In genomic region chr16:2497116-2497630, GRCh38 we compare ENCODE assay signal across 12 cellular contexts. TPM values are rescaled to one million over a fixed set of nuclear protein-coding genes. Genes with fewer than 3 reads are reported as not detected.
A peak's percentile ranks its signal among the peaks of the same experiment; 100 is the strongest.
DNase-seq lines count a peak whose midpoint lies in the region; ATAC-seq, FAIRE-seq and TF ChIP-seq lines count a peak whose summit lies in the region.
"Had no signal": no experiment of that assay in that cellular context is flagged by ENCODE, and none has a peak within 500 bp of the region (broad histone marks: within the 10 kb centered on the region; RNA-seq: fewer than 3 reads in every experiment).

No MANE protein-coding gene starts in this region.

- DNase-seq in BE2C (peak; percentile 91), SJCRH30 (peak; percentile 83 to 85), kidney (peak; percentile 91), posterior vena cava (ENCODE audit: low spot score) (no peak), GM12891 (ENCODE audit: insufficient read length, low spot score) (no peak)
- DNase-seq: activated gamma-delta T cell treated with Interleukin-2 at 50 U/mL for 16 hours; dermis blood vessel endothelial cell; natural killer cell; NCI-H2081; Peyer's patch; stimulated activated CD4-positive, alpha-beta T cell treated with anti-CD3 and anti-CD28 coated beads, Interleukin-2, amount 100 ng/mL, for 48 hours had no signal

- no peaks in the 10 kb centered on the region for H3K27me3 ChIP-seq in BE2C
- no peaks in the 10 kb centered on the region for H3K27me3 ChIP-seq in SJCRH30
- H3K27me3 ChIP-seq: Peyer's patch had no signal

- peak overlapping the region in 1 of 2 donors; percentile 19 for H3K9ac ChIP-seq in kidney (ENCODE audit: low read length in 2 of 2)

- ATAC-seq in activated CD4-positive, CD25-positive, alpha-beta regulatory T cell treated with anti-CD3 and anti-CD28 coated beads, Interleukin-2, amount 50 U/mL, for 24 hours = no peak
- ATAC-seq: natural killer cell had no signal

- no peaks in the 10 kb centered on the region for H3K9me3 ChIP-seq in BE2C
- no peaks in the 10 kb centered on the region for H3K9me3 ChIP-seq in SJCRH30 (replicated peaks)
- no peaks in the 10 kb centered on the region for H3K9me3 ChIP-seq in kidney (ENCODE audit: control insufficient read depth in 1 of 2, low read length in 2 of 2)
- H3K9me3 ChIP-seq: Peyer's patch had no signal

- H3K27ac ChIP-seq in SJCRH30 = peak overlapping the region; percentile 42
- H3K27ac ChIP-seq in kidney (ENCODE audit: low read depth in 2 of 2, low read length in 2 of 2) = peak overlapping the region in 1 of 2 donors; percentile 16
- H3K27ac ChIP-seq: Peyer's patch had no signal

- 0 out of 2 replicates have a peak overlapping the region, but pooled peaks have one; percentile 7 for H3K4me3 ChIP-seq in BE2C (ENCODE audit: low read depth, low read length)
- H3K4me3 ChIP-seq in SJCRH30 = no peak overlapping the region
- no peak overlapping the region for H3K4me3 ChIP-seq in kidney (ENCODE audit: low read length in 2 of 2)
- H3K4me3 ChIP-seq: Peyer's patch had no signal

- peaks cover 35% of the 10 kb centered on the region for H3K36me3 ChIP-seq in BE2C
- no peaks in the 10 kb centered on the region for H3K36me3 ChIP-seq in SJCRH30
- no peaks in the 10 kb centered on the region for H3K36me3 ChIP-seq in kidney (ENCODE audit: control insufficient read depth in 1 of 2, insufficient read depth in 2 of 2, low read length in 2 of 2)

- peak; percentile 42 for TF ChIP-seq CTCF in BE2C (IDR thresholded peaks at IDR 0.05; ENCODE audit: low read depth, low read length)
- TF ChIP-seq CTCF in kidney (IDR thresholded peaks at IDR 0.05; ENCODE audit: borderline replicate concordance, extremely low read depth, insufficient read depth) = no peak

- H3K4me1 ChIP-seq in BE2C = peaks cover 22% of the 10 kb centered on the region
- peaks cover 23% of the 10 kb centered on the region for H3K4me1 ChIP-seq in SJCRH30
- H3K4me1 ChIP-seq in kidney (ENCODE audit: control insufficient read depth in 1 of 2, insufficient read depth in 1 of 2, low read depth in 1 of 2, low read length in 2 of 2) = peaks cover 13 to 55% of the 10 kb centered on the region in 2 donors

- intact Hi-C loops in kidney (cut with DNase I) (no loop called here), posterior vena cava (cut with DNase I) (loop anchor here in 1 of 2 donors (10.0 kb wide), 1 partner anchor 62 kb away; no protein-coding TSS in a partner anchor)

- no peak for TF ChIP-seq POLR2A in GM12891 (IDR thresholded peaks at IDR 0.05; ENCODE audit: low read depth, low read length)

- FAIRE-seq in kidney (lab: Jason Lieb, UNC) (no peak), GM12891 (lab: Jason Lieb, UNC) (no peak)

TF ChIP-seq in GM12891, 5 proteins besides CTCF, POLR2A, EP300 and RAD21:
- TF ChIP-seq POU2F2 (IDR thresholded peaks at IDR 0.05; ENCODE audit: low read depth, low read length) (no peak), POLR2AphosphoS5 (IDR thresholded peaks at IDR 0.05; ENCODE audit: low read depth, low read length) (no peak), TAF1 (IDR thresholded peaks at IDR 0.05; ENCODE audit: low read depth, low read length) (no peak), SPI1 (IDR thresholded peaks at IDR 0.05; ENCODE audit: low read depth, low read length) (no peak), PAX5 (IDR thresholded peaks at IDR 0.05; ENCODE audit: insufficient read depth, low read length, severe bottlenecking) (no peak)

RNA-seq across cellular contexts. Expression of gene ATP6V0C, which starts 16.6 kb away (rescaled TPM):
- polyA plus RNA-seq in BE2C (2012; ENCODE audit: insufficient read depth, insufficient read length, low read depth) = 645 TPM
- total RNA-seq in SJCRH30 (2014; rRNA removed; shearing (Covaris generic)) = 28.7 and 28.8 TPM in 2 replicates
- total RNA-seq in kidney = 303 TPM
- 520 TPM for polyA plus RNA-seq in kidney (ENCODE audit: insufficient read depth, low read depth, low replicate concordance)
- total RNA-seq in posterior vena cava = 100 to 1,000 TPM; 107 to 133 TPM
- 103 TPM for polyA plus RNA-seq in GM12891 (2012; ENCODE audit: low read depth, missing spikeins)

RNA-seq across cellular contexts. Expression of gene TBC1D24, which starts 22.2 kb away (rescaled TPM):
- polyA plus RNA-seq in BE2C (2012; ENCODE audit: insufficient read depth, insufficient read length, low read depth) = 27.6 TPM
- 19.8 and 21.8 TPM in 2 replicates for total RNA-seq in SJCRH30 (2014; rRNA removed; shearing (Covaris generic))
- 25.7 TPM for total RNA-seq in kidney
- polyA plus RNA-seq in kidney (ENCODE audit: insufficient read depth, low read depth, low replicate concordance) = 23.9 TPM
- 10 to 100 TPM; 11.4 to 13.3 TPM for total RNA-seq in posterior vena cava
- polyA plus RNA-seq in GM12891 (2012; ENCODE audit: low read depth, missing spikeins) = 1.1 TPM

RNA-seq across cellular contexts. Expression of gene AMDHD2, which starts 23.0 kb away (rescaled TPM):
- polyA plus RNA-seq in BE2C (2012; ENCODE audit: insufficient read depth, insufficient read length, low read depth) = 39.4 TPM
- 14.8 and 16.1 TPM in 2 replicates for total RNA-seq in SJCRH30 (2014; rRNA removed; shearing (Covaris generic))
- total RNA-seq in kidney = 52.1 TPM
- polyA plus RNA-seq in kidney (ENCODE audit: insufficient read depth, low read depth, low replicate concordance) = 51.8 TPM
- total RNA-seq in posterior vena cava = 10 to 100 TPM; 25.5 to 34.3 TPM
- 14.2 TPM for polyA plus RNA-seq in GM12891 (2012; ENCODE audit: low read depth, missing spikeins)

RNA-seq across cellular contexts. Expression of gene NTN3, which starts 26.1 kb away (rescaled TPM):
- polyA plus RNA-seq in BE2C (2012; ENCODE audit: insufficient read depth, insufficient read length, low read depth) = 4.2 TPM
- total RNA-seq in SJCRH30 (2014; rRNA removed; shearing (Covaris generic)) = 5.1 and 5.6 TPM in 2 replicates
- total RNA-seq in kidney (0.28 TPM), posterior vena cava (under 1 TPM in 1 of 2 donors, not detected in 1; 0.29 TPM)
- polyA plus RNA-seq in kidney (ENCODE audit: insufficient read depth, low read depth, low replicate concordance) = not detected
- polyA plus RNA-seq in GM12891 (2012; ENCODE audit: low read depth, missing spikeins) = not detected
- total RNA-seq: dermis blood vessel endothelial cell, natural killer cell, Peyer's patch had no signal

RNA-seq across cellular contexts. Expression of gene CEMP1, which starts 34.0 kb away (rescaled TPM):
- 4.7 TPM for polyA plus RNA-seq in BE2C (2012; ENCODE audit: insufficient read depth, insufficient read length, low read depth)
- total RNA-seq in SJCRH30 (2014; rRNA removed; shearing (Covaris generic)) = not detected in 2 replicates
- 0.54 TPM for total RNA-seq in kidney
- not detected for polyA plus RNA-seq in kidney (ENCODE audit: insufficient read depth, low read depth, low replicate concordance)
- not detected for total RNA-seq in posterior vena cava
- 2.6 TPM for polyA plus RNA-seq in GM12891 (2012; ENCODE audit: low read depth, missing spikeins)
- total RNA-seq: dermis blood vessel endothelial cell had no signal

Comparison
In these comparisons a context has a peak if more than half of its experiments do, and no peak if none do; other contexts are left out.
1. DNase-seq: peak in BE2C (single experiment), SJCRH30 (2 of 2) and kidney (single experiment); none in posterior vena cava (single experiment) and GM12891 (single experiment).